In the genomic region with DNA sequence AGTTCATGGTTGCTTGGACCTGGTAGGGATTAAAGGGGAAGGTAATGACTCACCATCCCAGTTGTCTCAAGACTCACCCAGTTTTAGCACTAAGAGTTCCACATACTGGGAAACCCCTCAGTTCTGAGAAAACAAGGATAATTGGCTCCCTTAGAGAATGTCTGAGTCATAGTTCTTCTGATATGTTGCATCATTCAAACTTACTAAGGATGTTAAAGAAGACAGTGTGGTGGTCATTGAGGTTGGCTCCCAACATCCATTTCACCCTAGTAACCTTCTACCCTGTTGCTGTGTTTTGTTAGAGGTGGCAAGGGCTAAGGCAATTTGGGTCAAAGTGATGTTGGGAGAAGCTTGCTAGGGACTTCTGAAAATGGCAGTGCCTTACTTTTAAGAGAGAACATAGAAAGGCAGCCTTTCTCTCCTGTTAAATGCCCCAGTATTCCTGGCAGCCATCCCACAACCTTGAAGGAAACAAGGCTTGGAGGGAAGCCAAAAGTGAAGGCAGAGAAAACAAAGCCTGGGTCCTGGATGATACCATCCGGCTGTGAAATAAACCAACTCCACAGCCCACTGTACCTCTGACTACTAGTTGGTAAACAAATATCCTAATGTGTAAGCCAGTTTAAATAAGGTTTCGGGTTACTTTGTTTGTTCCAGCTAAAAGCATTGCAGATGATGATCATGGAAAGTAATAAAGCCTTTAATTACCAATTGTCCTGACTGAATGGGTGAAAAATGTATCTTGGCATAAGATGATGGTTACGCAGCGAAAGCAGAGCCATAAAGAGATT, we compare ENCODE assay signal across 1 cellular context.
A peak's percentile ranks its signal among the peaks of the same experiment; 100 is the strongest.
TF ChIP-seq lines count a peak whose summit lies in the region.

No MANE protein-coding gene starts in this region.

TF ChIP-seq in SK-N-SH, 30 proteins besides CTCF, POLR2A, EP300 and RAD21 (continued from another document):
- TF ChIP-seq, protein P1, sequence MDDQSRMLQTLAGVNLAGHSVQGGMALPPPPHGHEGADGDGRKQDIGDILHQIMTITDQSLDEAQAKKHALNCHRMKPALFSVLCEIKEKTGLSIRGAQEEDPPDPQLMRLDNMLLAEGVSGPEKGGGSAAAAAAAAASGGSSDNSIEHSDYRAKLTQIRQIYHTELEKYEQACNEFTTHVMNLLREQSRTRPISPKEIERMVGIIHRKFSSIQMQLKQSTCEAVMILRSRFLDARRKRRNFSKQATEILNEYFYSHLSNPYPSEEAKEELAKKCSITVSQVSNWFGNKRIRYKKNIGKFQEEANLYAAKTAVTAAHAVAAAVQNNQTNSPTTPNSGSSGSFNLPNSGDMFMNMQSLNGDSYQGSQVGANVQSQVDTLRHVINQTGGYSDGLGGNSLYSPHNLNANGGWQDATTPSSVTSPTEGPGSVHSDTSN (IDR thresholded peaks at IDR 0.05): peak; percentile 42
